ENCODE assay signal across 25 cellular contexts in genomic region chr18:6409933-6410332, GRCh38. TPM values are rescaled to one million over a fixed set of nuclear protein-coding genes. Genes with fewer than 3 reads are reported as not detected.
DNase-seq lines count a peak whose midpoint lies in the region; ATAC-seq and TF ChIP-seq lines count a peak whose summit lies in the region.
"Had no signal": no experiment of that assay in that cellular context is flagged by ENCODE, and none has a peak within 500 bp of the region (broad histone marks: within the 10 kb centered on the region; RNA-seq: fewer than 3 reads in every experiment).

No MANE protein-coding gene starts in this region.

- no peaks in the 10 kb centered on the region for H3K79me2 ChIP-seq in osteoblast (ENCODE audit: insufficient read depth, low read length)

- H3K4me2 ChIP-seq in osteoblast (ENCODE audit: insufficient read depth, low read length): no peak overlapping the region
- H3K4me2 ChIP-seq: BLaER1 treated with 17β-estradiol and CSF1 and Interleukin-3, amounts not matched to agents 10 nM and 100 nM had no signal

- peaks cover 4% of the 10 kb centered on the region for H3K27me3 ChIP-seq in osteoblast (ENCODE audit: insufficient read depth, low read length)

- H3K4me3 Mint-ChIP-seq in immature natural killer cell (no peak overlapping the region), natural killer cell (no peak overlapping the region)
- H3K4me3 Mint-ChIP-seq: B cell; CD4-positive, alpha-beta T cell; CD8-positive, alpha-beta T cell had no signal

- no peaks in the 10 kb centered on the region for H3K36me3 ChIP-seq in osteoblast (ENCODE audit: insufficient read depth, low read length)
- H3K36me3 ChIP-seq: BLaER1 treated with 17β-estradiol and CSF1 and Interleukin-3, amounts not matched to agents 10 nM and 100 nM had no signal

- ATAC-seq in natural killer cell: no peak
- ATAC-seq in stimulated activated naive CD8-positive, alpha-beta T cell treated with anti-CD3 and anti-CD28 coated beads, Interleukin-15, Interleukin-2, amounts not matched to agents 100 U/mL and 50 U/mL, for 24 hours: no peak
- ATAC-seq: CD8-positive, alpha-beta T cell; GM12878 had no signal

- H3K4me1 ChIP-seq in osteoblast (ENCODE audit: insufficient read depth, low read length): no peaks in the 10 kb centered on the region

- no peak overlapping the region for H3K27ac ChIP-seq in osteoblast (ENCODE audit: low read depth, low read length)
- H3K27ac ChIP-seq: BLaER1 treated with 17β-estradiol and CSF1 and Interleukin-3, amounts not matched to agents 10 nM and 100 nM; C4-2B had no signal

- peaks cover 44 to 52% of the 10 kb centered on the region in 2 donors for H3K4me1 Mint-ChIP-seq in immature natural killer cell
- peaks cover 57 to 61% of the 10 kb centered on the region in 2 donors for H3K4me1 Mint-ChIP-seq in natural killer cell

- peaks cover 0 to 10% (median 7%) of the 10 kb centered on the region in 3 donors for H3K27me3 Mint-ChIP-seq in immature natural killer cell (ENCODE audit: low read depth in 3 of 3)
- no peaks in the 10 kb centered on the region for H3K27me3 Mint-ChIP-seq in natural killer cell (ENCODE audit: low read depth in 2 of 2)

- H2AFZ ChIP-seq in osteoblast (ENCODE audit: low read length): no peak overlapping the region

- intact Hi-C loops in natural killer cell (cut with micrococcal nuclease): no loop called here

- H3K9me3 ChIP-seq in osteoblast (ENCODE audit: low read depth, low read length): no peaks in the 10 kb centered on the region
- H3K9me3 ChIP-seq: BLaER1 treated with 17β-estradiol and CSF1 and Interleukin-3, amounts not matched to agents 10 nM and 100 nM had no signal

- H3K36me3 Mint-ChIP-seq in immature natural killer cell: no peaks in the 10 kb centered on the region
- no peaks in the 10 kb centered on the region for H3K36me3 Mint-ChIP-seq in natural killer cell
- H3K36me3 Mint-ChIP-seq: CD8-positive, alpha-beta T cell had no signal

- no peaks in the 10 kb centered on the region for H4K20me1 ChIP-seq in osteoblast (ENCODE audit: insufficient read depth, low read length)

- TF ChIP-seq CTCF in natural killer cell (IDR thresholded peaks at IDR 0.05) (no peak), osteoblast (IDR thresholded peaks at IDR 0.05; ENCODE audit: extremely low read depth, low read depth, low read length) (no peak)

- H3K4me3 ChIP-seq in osteoblast (ENCODE audit: insufficient read depth, low read length): no peak overlapping the region
- H3K4me3 ChIP-seq: BLaER1 treated with 17β-estradiol and CSF1 and Interleukin-3, amounts not matched to agents 10 nM and 100 nM; GM12878 had no signal

- H3K9me3 Mint-ChIP-seq in immature natural killer cell: no peaks in the 10 kb centered on the region
- H3K9me3 Mint-ChIP-seq in natural killer cell: no peaks in the 10 kb centered on the region
- H3K9me3 Mint-ChIP-seq: CD4-positive, alpha-beta T cell; CD8-positive, alpha-beta T cell had no signal

- DNase-seq in immature natural killer cell (no peak), natural killer cell (no peak), osteoblast (ENCODE audit: insufficient read length, low spot score, missing footprints) (peak; percentile 72), AG08396 (ENCODE audit: low spot score) (no peak)
- no peak for DNase-seq in stimulated activated naive CD8-positive, alpha-beta T cell treated with anti-CD3 and anti-CD28 coated beads, Interleukin-15, Interleukin-2, amounts not matched to agents 100 U/mL and 50 U/mL, for 24 hours
- DNase-seq in activated CD4-positive, alpha-beta T cell treated with anti-CD3 and anti-CD28 coated beads, Interleukin-2, amount 50 U/mL, for 48 hours: no peak
- DNase-seq: 8988T; ACHN; AML-193; CD4-positive, alpha-beta T cell; CD8-positive, alpha-beta T cell; DMS 273 treated with DMSO at 0.1 percent for 48 hours; DMS153; DMS53; DMS79; DND-41; EL; GDM1 had no signal

- H3K27ac Mint-ChIP-seq in immature natural killer cell (peak overlapping the region in 4 of 6 donors; percentile 7 to 36 (median 22)), natural killer cell (peak overlapping the region; percentile 89 to 97)
- H3K27ac Mint-ChIP-seq: B cell; CD4-positive, alpha-beta T cell; CD8-positive, alpha-beta T cell had no signal

RNA-seq across cellular contexts. Expression of gene L3MBTL4, which starts 4.8 kb away (rescaled TPM):
- polyA plus RNA-seq in immature natural killer cell: 1 to 10 TPM; 3.9 to 6.7 (median 4.1) TPM
- total RNA-seq in natural killer cell: 10 to 100 TPM; 27.9 to 34.2 (median 30.0) TPM
- 0.36 and 0.88 TPM in 2 replicates for total RNA-seq in osteoblast
- total RNA-seq: A673, G401 had no signal
- polyA plus RNA-seq: BJ had no signal

Comparison
In these comparisons a context has a peak if more than half of its experiments do, and no peak if none do; other contexts are left out.
1. RNA of gene L3MBTL4, which starts 4.8 kb away (total RNA-seq): 27.9 to 34.2 TPM in natural killer cell; 0.36 to 0.88 TPM in osteoblast; every median in the first group is over 10 times any median in the second.